ENCODE assay signal across 20 cellular contexts in the genomic region with DNA sequence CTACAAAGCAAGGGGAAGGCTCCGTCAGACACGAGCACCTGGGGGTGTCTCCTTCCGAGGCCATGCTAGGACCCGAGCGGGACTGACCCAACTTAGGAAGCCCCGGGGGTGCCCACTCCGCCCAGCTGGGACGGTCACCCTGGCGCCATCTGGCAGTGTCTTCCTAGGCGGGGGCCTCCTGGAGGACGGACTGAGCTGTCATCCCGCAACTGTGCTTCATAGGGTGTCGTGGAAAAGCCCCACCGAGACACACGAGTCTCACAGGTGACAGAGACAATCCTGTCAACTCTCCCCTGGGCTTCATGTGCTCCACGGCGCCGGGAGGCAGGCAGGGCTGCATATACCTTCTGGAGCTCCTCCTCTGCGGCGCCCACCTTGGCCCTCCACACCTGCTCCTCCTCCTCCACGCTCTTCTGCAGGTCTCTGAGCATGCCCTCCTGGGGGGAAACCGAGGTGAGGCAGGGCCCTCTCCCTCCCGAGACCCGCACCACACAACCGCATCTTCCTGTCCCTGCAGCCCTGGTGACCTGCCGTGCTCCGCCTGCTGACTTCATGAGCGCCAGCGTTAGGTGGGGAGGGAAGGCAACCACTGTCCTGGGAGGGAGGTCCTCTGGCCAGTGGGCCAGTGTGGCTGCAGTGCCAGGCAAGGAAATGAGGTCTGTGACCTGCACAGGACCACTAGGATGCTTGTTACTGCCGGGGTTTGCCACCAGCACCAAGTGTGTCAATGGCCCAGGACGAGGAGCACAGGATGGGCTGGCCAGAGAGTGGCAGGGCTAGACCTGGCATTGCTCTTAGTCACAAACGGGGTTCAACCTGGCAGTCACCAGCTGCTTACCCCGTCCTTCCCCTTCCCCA. TPM values are rescaled to one million over a fixed set of nuclear protein-coding genes. Genes with fewer than 3 reads are reported as not detected.
DNase-seq lines count a peak whose midpoint lies in the region; ATAC-seq and TF ChIP-seq lines count a peak whose summit lies in the region.
"Had no signal": no experiment of that assay in that cellular context is flagged by ENCODE, and none has a peak within 500 bp of the region (broad histone marks: within the 10 kb centered on the region; RNA-seq: fewer than 3 reads in every experiment).

No MANE protein-coding gene starts in this region.

- no peak for TF ChIP-seq POLR2A in thyroid gland (IDR thresholded peaks at IDR 0.05)

- H3K36me3 ChIP-seq in thyroid gland = peaks cover 79 to 96% of the 10 kb centered on the region in 2 donors
- H3K36me3 ChIP-seq: ovary, uterus had no signal

- no peaks in the 10 kb centered on the region for H3K27me3 Mint-ChIP-seq in activated CD4-positive, alpha-beta memory T cell treated with anti-CD3 and anti-CD28 coated beads, Interleukin-2, amount 10 ng/mL, durations not matched to agents 7 days and 5 days
- no peaks in the 10 kb centered on the region for H3K27me3 Mint-ChIP-seq in activated CD4-positive, alpha-beta memory T cell treated with anti-CD3 and anti-CD28 coated beads for 36 hours
- H3K27me3 Mint-ChIP-seq in activated B cell treated with CpG ODN at 0.5 μM for 24 hours (no peaks in the 10 kb centered on the region), endothelial cell (ENCODE audit: unreplicated experiment) (peaks cover 3% of the 10 kb centered on the region)
- H3K27me3 Mint-ChIP-seq: CD4-positive, alpha-beta memory T cell had no signal

- CTCF ChIA-PET in activated CD4-positive, alpha-beta memory T cell treated with anti-CD3 and anti-CD28 coated beads, Interleukin-2, amount 10 ng/mL, durations not matched to agents 7 days and 5 days (lab: Charles Lee) = interaction anchor here (0.6 to 5.3 kb wide), 3 partner anchors 62 to 948 kb away, joined by 4 to 33 read pairs (median 5); no protein-coding TSS in a partner anchor
- CTCF ChIA-PET in activated CD4-positive, alpha-beta memory T cell treated with anti-CD3 and anti-CD28 coated beads for 36 hours (lab: Charles Lee) = interaction anchor here (1.9 kb wide), 1 partner anchor 116 kb away, joined by 7 read pairs; no protein-coding TSS in a partner anchor
- CTCF ChIA-PET in activated B cell treated with CpG ODN at 0.5 μM for 24 hours (lab: Charles Lee) = interaction anchor here (1.8 kb wide), 1 partner anchor 84 kb away, joined by 5 read pairs; no protein-coding TSS in a partner anchor

- ATAC-seq in activated B cell treated with CpG ODN at 0.5 μM for 24 hours (ENCODE audit: low read depth) = no peak
- ATAC-seq in left colon = no peak
- ATAC-seq: A549 had no signal

- H3K27me3 ChIP-seq in thyroid gland = no peaks in the 10 kb centered on the region
- H3K27me3 ChIP-seq: ovary, uterus had no signal

- H3K4me3 Mint-ChIP-seq in activated CD4-positive, alpha-beta memory T cell treated with anti-CD3 and anti-CD28 coated beads, Interleukin-2, amount 10 ng/mL, durations not matched to agents 7 days and 5 days = no peak overlapping the region
- H3K4me3 Mint-ChIP-seq in activated CD4-positive, alpha-beta memory T cell treated with anti-CD3 and anti-CD28 coated beads for 36 hours = no peak overlapping the region
- no peak overlapping the region for H3K4me3 Mint-ChIP-seq in activated B cell treated with CpG ODN at 0.5 μM for 24 hours
- no peak overlapping the region for H3K4me3 Mint-ChIP-seq in endothelial cell (ENCODE audit: unreplicated experiment)
- H3K4me3 Mint-ChIP-seq: CD4-positive, alpha-beta memory T cell; T-helper 1 cell treated with Interleukin-12 subunit alpha and Interleukin-12 subunit beta and Interleukin-4 antibody, amounts not matched to agents 30 μg/mL and 1 μg/mL, for 36 hours had no signal

- no peak overlapping the region for H3K27ac Mint-ChIP-seq in activated CD4-positive, alpha-beta memory T cell treated with anti-CD3 and anti-CD28 coated beads, Interleukin-2, amount 10 ng/mL, durations not matched to agents 7 days and 5 days
- H3K27ac Mint-ChIP-seq in activated CD4-positive, alpha-beta memory T cell treated with anti-CD3 and anti-CD28 coated beads for 36 hours = no peak overlapping the region
- no peak overlapping the region for H3K27ac Mint-ChIP-seq in activated B cell treated with CpG ODN at 0.5 μM for 24 hours
- H3K27ac Mint-ChIP-seq in endothelial cell (ENCODE audit: unreplicated experiment) = no peak overlapping the region
- H3K27ac Mint-ChIP-seq: T-helper 1 cell treated with Interleukin-12 subunit alpha and Interleukin-12 subunit beta and Interleukin-4 antibody, amounts not matched to agents 30 μg/mL and 1 μg/mL, for 36 hours had no signal

- 93 to 95% methylated on average over 28 of the region's 33 CpGs for WGBS in thyroid gland, 2 donors

- H3K4me1 Mint-ChIP-seq in activated CD4-positive, alpha-beta memory T cell treated with anti-CD3 and anti-CD28 coated beads, Interleukin-2, amount 10 ng/mL, durations not matched to agents 7 days and 5 days = peaks cover 5% of the 10 kb centered on the region
- H3K4me1 Mint-ChIP-seq in activated CD4-positive, alpha-beta memory T cell treated with anti-CD3 and anti-CD28 coated beads for 36 hours (ENCODE audit: low read depth) = no peaks in the 10 kb centered on the region
- H3K4me1 Mint-ChIP-seq in activated B cell treated with CpG ODN at 0.5 μM for 24 hours = peaks cover 2% of the 10 kb centered on the region
- H3K4me1 Mint-ChIP-seq in endothelial cell (ENCODE audit: unreplicated experiment) = no peaks in the 10 kb centered on the region

- no peaks in the 10 kb centered on the region for H3K9me3 ChIP-seq in thyroid gland
- H3K9me3 ChIP-seq: A549, ovary, uterus had no signal

- H3K9me3 Mint-ChIP-seq in activated CD4-positive, alpha-beta memory T cell treated with anti-CD3 and anti-CD28 coated beads, Interleukin-2, amount 10 ng/mL, durations not matched to agents 7 days and 5 days = no peaks in the 10 kb centered on the region
- H3K9me3 Mint-ChIP-seq in activated CD4-positive, alpha-beta memory T cell treated with anti-CD3 and anti-CD28 coated beads for 36 hours = no peaks in the 10 kb centered on the region
- H3K9me3 Mint-ChIP-seq in activated B cell treated with CpG ODN at 0.5 μM for 24 hours (no peaks in the 10 kb centered on the region), endothelial cell (ENCODE audit: unreplicated experiment) (no peaks in the 10 kb centered on the region)
- H3K9me3 Mint-ChIP-seq: CD4-positive, alpha-beta memory T cell; T-helper 1 cell treated with Interleukin-12 subunit alpha and Interleukin-12 subunit beta and Interleukin-4 antibody, amounts not matched to agents 30 μg/mL and 1 μg/mL, for 36 hours had no signal

- H3K27ac ChIP-seq in thyroid gland = no peak overlapping the region
- H3K27ac ChIP-seq: A549, ovary, uterus had no signal

- intact Hi-C loops in activated CD4-positive, alpha-beta memory T cell treated with anti-CD3 and anti-CD28 coated beads for 36 hours (cut with micrococcal nuclease) = no loop called here
- intact Hi-C loops in activated B cell treated with CpG ODN at 0.5 μM for 24 hours (cut with micrococcal nuclease) (no loop called here), left colon (cut with DNase I, micrococcal nuclease) (no loop called here), thyroid gland (cut with DNase I) (no loop called here)

- peaks cover 40% of the 10 kb centered on the region for H3K36me3 Mint-ChIP-seq in activated CD4-positive, alpha-beta memory T cell treated with anti-CD3 and anti-CD28 coated beads, Interleukin-2, amount 10 ng/mL, durations not matched to agents 7 days and 5 days (ENCODE audit: low read depth)
- H3K36me3 Mint-ChIP-seq in activated CD4-positive, alpha-beta memory T cell treated with anti-CD3 and anti-CD28 coated beads for 36 hours = peaks cover 11% of the 10 kb centered on the region
- H3K36me3 Mint-ChIP-seq in activated B cell treated with CpG ODN at 0.5 μM for 24 hours (ENCODE audit: low read depth) (peaks cover 45% of the 10 kb centered on the region), endothelial cell (ENCODE audit: low read depth, unreplicated experiment) (peaks cover 16% of the 10 kb centered on the region)

- POLR2A ChIA-PET in activated CD4-positive, alpha-beta memory T cell treated with anti-CD3 and anti-CD28 coated beads, Interleukin-2, amount 10 ng/mL, durations not matched to agents 7 days and 5 days (lab: Charles Lee) = no interaction called here
- POLR2A ChIA-PET in activated CD4-positive, alpha-beta memory T cell treated with anti-CD3 and anti-CD28 coated beads for 36 hours (lab: Charles Lee) = no interaction called here
- POLR2A ChIA-PET in activated B cell treated with CpG ODN at 0.5 μM for 24 hours (lab: Charles Lee) = interaction anchor here (0.5 kb wide), 1 partner anchor 42 kb away, joined by 3 read pairs; no protein-coding TSS in a partner anchor

- peaks cover 9 to 12% of the 10 kb centered on the region in 2 donors for H3K4me1 ChIP-seq in thyroid gland
- H3K4me1 ChIP-seq: A549, uterus had no signal

- TF ChIP-seq CTCF in activated B cell treated with CpG ODN at 0.5 μM for 24 hours (IDR thresholded peaks at IDR 0.05) = no peak
- no peak for TF ChIP-seq CTCF in thyroid gland (IDR thresholded peaks at IDR 0.05)
- no peak for TF ChIP-seq CTCF in endothelial cell (IDR thresholded peaks at IDR 0.05; ENCODE audit: unreplicated experiment)

- H3K4me3 ChIP-seq in thyroid gland (replicated peaks in 1 of 3) = no peak overlapping the region
- H3K4me3 ChIP-seq: A549, ovary, smooth muscle cell, uterus had no signal

- peak; percentile 10 for DNase-seq in activated CD4-positive, alpha-beta memory T cell treated with anti-CD3 and anti-CD28 coated beads, Interleukin-2, amount 10 ng/mL, durations not matched to agents 7 days and 5 days
- DNase-seq in activated CD4-positive, alpha-beta memory T cell treated with anti-CD3 and anti-CD28 coated beads for 36 hours = no peak
- DNase-seq in activated B cell treated with CpG ODN at 0.5 μM for 24 hours (peak; percentile 10), left colon (peak; percentile 8 to 23), thyroid gland (peak; percentile 2), DMS 273 (lab: John Stamatoyannopoulos, UW; ENCODE audit: unreplicated experiment) (no peak), RKO (ENCODE audit: low spot score) (no peak), endothelial cell (ENCODE audit: low spot score) (no peak)
- DNase-seq: activated T-cell treated with anti-CD3 and anti-CD28 coated beads, Interleukin-2, amount 50 U/mL, for 1 hour; CD4-positive, alpha-beta memory T cell; central memory CD4-positive, alpha-beta T cell; hippocampal formation; NCI-H2171; NCI-H748 treated with DMSO at 0.1 percent for 48 hours; RPMI8226 had no signal

RNA-seq across cellular contexts. Expression of a gene that starts 50.7 kb away (rescaled TPM):
- total RNA-seq in activated CD4-positive, alpha-beta memory T cell treated with anti-CD3 and anti-CD28 coated beads, Interleukin-2, amount 10 ng/mL, durations not matched to agents 7 days and 5 days = 100 to 1,000 TPM; 104 to 109 TPM
- 10 to 100 TPM; 91.2 to 94.3 TPM for total RNA-seq in activated CD4-positive, alpha-beta memory T cell treated with anti-CD3 and anti-CD28 coated beads for 36 hours
- total RNA-seq in activated B cell treated with CpG ODN at 0.5 μM for 24 hours (14.4 and 20.1 TPM in 2 replicates), left colon (100 to 1,000 TPM; 266 to 374 TPM), thyroid gland (100 to 1,000 TPM; 504 to 681 (median 560) TPM), endothelial cell (ENCODE audit: unreplicated experiment) (142 TPM)

Comparison
In these comparisons a context has a peak if more than half of its experiments do, and no peak if none do; other contexts are left out.
1. DNase-seq: peak in activated CD4-positive, alpha-beta memory T cell treated with anti-CD3 and anti-CD28 coated beads, Interleukin-2, amount 10 ng/mL, durations not matched to agents 7 days and 5 days (single experiment), activated B cell treated with CpG ODN at 0.5 μM for 24 hours (single experiment), left colon (2 of 2) and thyroid gland (2 of 2); none in activated CD4-positive, alpha-beta memory T cell treated with anti-CD3 and anti-CD28 coated beads for 36 hours (single experiment), DMS 273 (single experiment), RKO (single experiment) and endothelial cell (single experiment).